ENCODE assay signal across 24 cellular contexts in the genomic region with DNA sequence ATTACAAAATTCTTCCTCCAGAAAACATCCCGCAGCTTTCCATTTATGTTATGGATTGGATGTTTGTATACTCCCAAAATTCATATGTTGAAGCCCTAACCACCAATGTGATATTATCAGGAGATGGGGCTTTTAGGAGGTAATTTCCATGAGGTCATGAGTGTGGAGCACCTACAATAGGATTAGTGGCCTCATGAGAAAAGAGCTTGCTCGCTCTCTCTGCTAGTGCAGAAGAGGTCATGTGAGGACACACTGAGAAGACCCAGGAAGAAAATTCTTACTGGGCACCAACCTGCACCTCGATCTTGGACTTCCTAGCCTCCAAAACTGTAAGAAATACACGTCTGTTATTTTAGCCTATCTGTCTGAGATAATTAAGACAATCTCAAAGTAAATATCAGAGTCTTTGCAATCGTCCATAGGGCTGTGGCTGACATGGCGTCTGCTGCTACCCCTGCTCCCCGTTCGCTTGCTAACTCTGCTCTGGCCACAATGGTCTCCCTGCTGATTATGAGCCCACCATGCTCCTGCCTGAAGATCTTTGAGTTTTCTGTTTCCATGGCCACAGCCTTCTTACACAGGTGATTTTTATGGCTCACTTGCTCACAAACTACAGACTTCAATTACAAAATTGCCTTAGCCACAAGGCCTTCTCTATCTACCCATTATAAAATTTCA.
DNase-seq lines count a peak whose midpoint lies in the region; ATAC-seq and TF ChIP-seq lines count a peak whose summit lies in the region.
"Had no signal": no experiment of that assay in that cellular context is flagged by ENCODE, and none has a peak within 500 bp of the region (broad histone marks: within the 10 kb centered on the region; RNA-seq: fewer than 3 reads in every experiment).

No MANE protein-coding gene starts in this region.

- peaks cover 23% of the 10 kb centered on the region for H3K4me1 ChIP-seq in ACC112 (ENCODE audit: control insufficient read depth, insufficient read depth, low read length, unreplicated experiment)
- H3K4me1 ChIP-seq: BLaER1, Caco-2, esophagus squamous epithelium had no signal

- H3K27me3 ChIP-seq in ACC112 (ENCODE audit: insufficient read depth, low read length): no peaks in the 10 kb centered on the region
- H3K27me3 ChIP-seq: BLaER1, esophagus squamous epithelium, sigmoid colon had no signal

- no peaks in the 10 kb centered on the region for H3K27me3 Mint-ChIP-seq in endothelial cell (ENCODE audit: unreplicated experiment)
- H3K27me3 Mint-ChIP-seq: activated CD8-positive, alpha-beta T cell treated with anti-CD3 and anti-CD28 coated beads for 36 hours; naive thymus-derived CD8-positive, alpha-beta T cell had no signal

- H3K79me2 ChIP-seq in ACC112 (ENCODE audit: control insufficient read depth, insufficient read depth, low read length, unreplicated experiment): no peaks in the 10 kb centered on the region

- DNase-seq in NCI-H1092 (lab: John Stamatoyannopoulos, UW) (peak; percentile 17), NCI-H69 (lab: John Stamatoyannopoulos, UW) (peak; percentile 94), endothelial cell (ENCODE audit: low spot score) (no peak), cortex of kidney (lab: John Stamatoyannopoulos, UW) (no peak)
- DNase-seq in effector CD8-positive, alpha-beta T cell (lab: John Stamatoyannopoulos, UW): no peak
- DNase-seq: activated CD8-positive, alpha-beta T cell treated with anti-CD3 and anti-CD28 coated beads for 36 hours; activated naive CD4-positive, alpha-beta T cell; activated T-cell treated with anti-CD3 and anti-CD28 coated beads, Interleukin-2, amount 50 U/mL, for 1 hour; amygdala; Caco-2; caudate nucleus; effector CD4-positive, alpha-beta T cell; esophagus squamous epithelium; naive thymus-derived CD8-positive, alpha-beta T cell; NCI-H1048; NCI-H446 treated with DMSO at 0.1 percent for 48 hours; sigmoid colon; substantia nigra had no signal

- H3K4me3 Mint-ChIP-seq in endothelial cell (ENCODE audit: unreplicated experiment): no peak overlapping the region
- H3K4me3 Mint-ChIP-seq: activated CD8-positive, alpha-beta T cell treated with anti-CD3 and anti-CD28 coated beads for 36 hours; naive thymus-derived CD8-positive, alpha-beta T cell had no signal

- ATAC-seq in HG03378 (IDR thresholded peaks at IDR 0.05; ENCODE audit: unreplicated experiment) (no peak), HG02571 (IDR thresholded peaks at IDR 0.05; ENCODE audit: unreplicated experiment) (no peak)
- ATAC-seq: activated CD4-positive, CD25-positive, alpha-beta regulatory T cell treated with anti-CD3 and anti-CD28 coated beads, Interleukin-2, amount 50 U/mL, for 24 hours; activated CD8-positive, alpha-beta T cell treated with anti-CD3 and anti-CD28 coated beads for 36 hours; naive thymus-derived CD8-positive, alpha-beta T cell had no signal

- TF ChIP-seq CTCF in endothelial cell (IDR thresholded peaks at IDR 0.05; ENCODE audit: unreplicated experiment): no peak

- H3K27ac ChIP-seq in ACC112 (ENCODE audit: low read depth, low read length): peak overlapping the region; percentile 86
- H3K27ac ChIP-seq: BLaER1, esophagus squamous epithelium, KMS-11, sigmoid colon had no signal

- no peak overlapping the region for H2AFZ ChIP-seq in ACC112 (ENCODE audit: low read length, unreplicated experiment)

- no peaks in the 10 kb centered on the region for H3K36me3 ChIP-seq in ACC112 (ENCODE audit: insufficient read depth, low read length)
- H3K36me3 ChIP-seq: BLaER1, esophagus squamous epithelium, sigmoid colon had no signal

- H3K27ac Mint-ChIP-seq in endothelial cell (ENCODE audit: unreplicated experiment): peak overlapping the region; percentile 58
- H3K27ac Mint-ChIP-seq: activated CD8-positive, alpha-beta T cell treated with anti-CD3 and anti-CD28 coated beads for 36 hours; naive thymus-derived CD8-positive, alpha-beta T cell had no signal

- H3K36me3 Mint-ChIP-seq in endothelial cell (ENCODE audit: low read depth, unreplicated experiment): no peaks in the 10 kb centered on the region
- H3K36me3 Mint-ChIP-seq: naive thymus-derived CD8-positive, alpha-beta T cell had no signal

- H3K4me3 ChIP-seq in ACC112 (ENCODE audit: low read depth, low read length): no peak overlapping the region
- H3K4me3 ChIP-seq: BLaER1, esophagus squamous epithelium, sigmoid colon had no signal

- peaks cover 7% of the 10 kb centered on the region for H3K4me1 Mint-ChIP-seq in endothelial cell (ENCODE audit: unreplicated experiment)
- H3K4me1 Mint-ChIP-seq: naive thymus-derived CD8-positive, alpha-beta T cell had no signal

- H3K9me3 Mint-ChIP-seq in endothelial cell (ENCODE audit: unreplicated experiment): no peaks in the 10 kb centered on the region
- H3K9me3 Mint-ChIP-seq: activated CD8-positive, alpha-beta T cell treated with anti-CD3 and anti-CD28 coated beads for 36 hours; naive thymus-derived CD8-positive, alpha-beta T cell had no signal

Comparison
In these comparisons a context has a peak if more than half of its experiments do, and no peak if none do; other contexts are left out.
1. DNase-seq: peak in NCI-H1092 (single experiment) and NCI-H69 (single experiment); none in endothelial cell (single experiment), effector CD8-positive, alpha-beta T cell (single experiment) and cortex of kidney (single experiment).